34 cellular contexts compared by ENCODE assay signal in genomic region chr3:46831841-46832240, GRCh38. TPM values are rescaled to one million over a fixed set of nuclear protein-coding genes. Genes with fewer than 3 reads are reported as not detected.
"Had no signal": no experiment of that assay in that cellular context is flagged by ENCODE, and none has a peak within 500 bp of the region (broad histone marks: within the 10 kb centered on the region; RNA-seq: fewer than 3 reads in every experiment).

No MANE protein-coding gene starts in this region.

- H3K27me3 ChIP-seq: adrenal gland, body of pancreas, brain microvascular endothelial cell, breast epithelium had no signal

- DNase-seq: activated B cell treated with CpG ODN at 0.5 μM for 24 hours; activated CD4-positive, alpha-beta memory T cell treated with anti-CD3 and anti-CD28 coated beads, Interleukin-2, amount 10 ng/mL, durations not matched to agents 7 days and 5 days; activated CD4-positive, alpha-beta T cell treated with anti-CD3 and anti-CD28 coated beads for 1 hour; activated CD4-positive, alpha-beta T cell treated with anti-CD3 and anti-CD28 coated beads for 36 hours; activated CD4-positive, alpha-beta T cell treated with anti-CD3 and anti-CD28 coated beads for 48 hours; activated CD4-positive, alpha-beta T cell treated with anti-CD3 and anti-CD28 coated beads, Interleukin-2, amount 50 U/mL, for 1 hour; activated CD4-positive, alpha-beta T cell treated with anti-CD3 and anti-CD28 coated beads, Interleukin-2, amount 50 U/mL, for 48 hours; activated CD8-positive, alpha-beta memory T cell treated with anti-CD3 and anti-CD28 coated beads for 24 hours; activated CD8-positive, alpha-beta memory T cell treated with anti-CD3 and anti-CD28 coated beads, Interleukin-2, amount 50 U/mL, for 48 hours; activated effector memory CD4-positive, alpha-beta T cell treated with anti-CD3 and anti-CD28 coated beads, Interleukin-2, amount 50 U/mL, for 16 hours; activated gamma-delta T cell treated with Interleukin-2 at 50 U/mL for 16 hours; activated naive CD4-positive, alpha-beta T cell; activated naive CD4-positive, alpha-beta T cell treated with anti-CD3 and anti-CD28 coated beads for 36 hours; activated naive CD4-positive, alpha-beta T cell treated with anti-CD3 and anti-CD28 coated beads, Interleukin-2, amount 50 U/mL, for 16 hours; activated naive CD8-positive, alpha-beta T cell treated with anti-CD3 and anti-CD28 coated beads for 36 hours; activated T-cell treated with anti-CD3 and anti-CD28 coated beads, Interleukin-2, amount 50 U/mL, for 24 hours; activated T-cell treated with anti-CD3 and anti-CD28 coated beads, Interleukin-2, amount 50 U/mL, for 48 hours; adrenal gland; amniotic stem cell; aorta; body of pancreas; brain microvascular endothelial cell; caudate nucleus; cerebellar nuclear complex; T-cell; T-helper 2 cell; T-helper 9 cell had no signal

- H3K9me3 ChIP-seq: adrenal gland, body of pancreas, breast epithelium had no signal

- H3K27ac Mint-ChIP-seq: activated B cell treated with CpG ODN at 0.5 μM for 24 hours; activated CD4-positive, alpha-beta memory T cell treated with anti-CD3 and anti-CD28 coated beads, Interleukin-2, amount 10 ng/mL, durations not matched to agents 7 days and 5 days; activated CD4-positive, alpha-beta T cell treated with anti-CD3 and anti-CD28 coated beads for 36 hours; activated CD8-positive, alpha-beta memory T cell treated with anti-CD3 and anti-CD28 coated beads, Interleukin-2, amount 10 ng/mL, durations not matched to agents 7 days and 5 days; activated naive CD4-positive, alpha-beta T cell treated with anti-CD3 and anti-CD28 coated beads for 36 hours; activated naive CD4-positive, alpha-beta T cell treated with anti-CD3 and anti-CD28 coated beads, Interleukin-2, amount 50 U/mL, for 72 hours; activated naive CD8-positive, alpha-beta T cell treated with anti-CD3 and anti-CD28 coated beads for 36 hours; activated T-cell treated with anti-CD3 and anti-CD28 coated beads, Interleukin-2, amount 50 U/mL, for 24 hours; T-cell; T-helper 1 cell treated with Interleukin-12 subunit alpha and Interleukin-12 subunit beta and Interleukin-4 antibody, amounts not matched to agents 30 μg/mL and 1 μg/mL, for 36 hours; T-helper 2 cell treated with Interferon-gamma antibody and Interleukin-4, amounts not matched to agents 5 μg/mL and 100 μg/mL, for 36 hours had no signal

- H3K4me3 Mint-ChIP-seq: activated B cell treated with CpG ODN at 0.5 μM for 24 hours; activated CD4-positive, alpha-beta memory T cell treated with anti-CD3 and anti-CD28 coated beads, Interleukin-2, amount 10 ng/mL, durations not matched to agents 7 days and 5 days; activated CD4-positive, alpha-beta T cell treated with anti-CD3 and anti-CD28 coated beads for 36 hours; activated CD8-positive, alpha-beta memory T cell treated with anti-CD3 and anti-CD28 coated beads, Interleukin-2, amount 10 ng/mL, durations not matched to agents 7 days and 5 days; activated naive CD4-positive, alpha-beta T cell treated with anti-CD3 and anti-CD28 coated beads for 36 hours; activated naive CD8-positive, alpha-beta T cell treated with anti-CD3 and anti-CD28 coated beads for 36 hours; activated T-cell treated with anti-CD3 and anti-CD28 coated beads, Interleukin-2, amount 50 U/mL, for 24 hours; central memory CD8-positive, alpha-beta T cell; T-cell; T-helper 1 cell treated with Interleukin-12 subunit alpha and Interleukin-12 subunit beta and Interleukin-4 antibody, amounts not matched to agents 30 μg/mL and 1 μg/mL, for 36 hours; T-helper 2 cell treated with Interferon-gamma antibody and Interleukin-4, amounts not matched to agents 5 μg/mL and 100 μg/mL, for 36 hours had no signal

- H3K36me3 ChIP-seq: adrenal gland, brain microvascular endothelial cell, breast epithelium had no signal

- H3K4me1 Mint-ChIP-seq: activated B cell treated with CpG ODN at 0.5 μM for 24 hours; activated CD4-positive, alpha-beta memory T cell treated with anti-CD3 and anti-CD28 coated beads, Interleukin-2, amount 10 ng/mL, durations not matched to agents 7 days and 5 days had no signal

- H3K36me3 Mint-ChIP-seq: activated CD8-positive, alpha-beta memory T cell treated with anti-CD3 and anti-CD28 coated beads, Interleukin-2, amount 10 ng/mL, durations not matched to agents 7 days and 5 days; activated naive CD4-positive, alpha-beta T cell treated with anti-CD3 and anti-CD28 coated beads, Interleukin-2, amount 50 U/mL, for 72 hours had no signal

- ATAC-seq: activated CD4-positive, alpha-beta T cell treated with anti-CD3 and anti-CD28 coated beads for 36 hours; activated CD8-positive, alpha-beta memory T cell treated with anti-CD3 and anti-CD28 coated beads, Interleukin-2, amount 10 ng/mL, durations not matched to agents 7 days and 5 days; activated naive CD4-positive, alpha-beta T cell treated with anti-CD3 and anti-CD28 coated beads, Interleukin-2, amount 50 U/mL, for 72 hours; body of pancreas; T-cell had no signal

- H3K27ac ChIP-seq: adrenal gland, body of pancreas, brain microvascular endothelial cell, breast epithelium, VCaP had no signal

- H3K9me3 Mint-ChIP-seq: activated B cell treated with CpG ODN at 0.5 μM for 24 hours; activated CD4-positive, alpha-beta memory T cell treated with anti-CD3 and anti-CD28 coated beads, Interleukin-2, amount 10 ng/mL, durations not matched to agents 7 days and 5 days; activated naive CD4-positive, alpha-beta T cell treated with anti-CD3 and anti-CD28 coated beads for 36 hours; activated naive CD4-positive, alpha-beta T cell treated with anti-CD3 and anti-CD28 coated beads, Interleukin-2, amount 50 U/mL, for 72 hours; activated T-cell treated with anti-CD3 and anti-CD28 coated beads, Interleukin-2, amount 50 U/mL, for 24 hours; central memory CD8-positive, alpha-beta T cell; T-helper 1 cell treated with Interleukin-12 subunit alpha and Interleukin-12 subunit beta and Interleukin-4 antibody, amounts not matched to agents 30 μg/mL and 1 μg/mL, for 36 hours; T-helper 2 cell treated with Interferon-gamma antibody and Interleukin-4, amounts not matched to agents 5 μg/mL and 100 μg/mL, for 36 hours had no signal

- H3K4me1 ChIP-seq: adrenal gland, breast epithelium had no signal

- H3K4me3 ChIP-seq: adrenal gland, body of pancreas, breast epithelium had no signal

- H3K27me3 Mint-ChIP-seq: activated B cell treated with CpG ODN at 0.5 μM for 24 hours; activated CD4-positive, alpha-beta memory T cell treated with anti-CD3 and anti-CD28 coated beads, Interleukin-2, amount 10 ng/mL, durations not matched to agents 7 days and 5 days; activated CD4-positive, alpha-beta T cell treated with anti-CD3 and anti-CD28 coated beads for 36 hours; activated CD8-positive, alpha-beta memory T cell treated with anti-CD3 and anti-CD28 coated beads, Interleukin-2, amount 10 ng/mL, durations not matched to agents 7 days and 5 days; activated naive CD8-positive, alpha-beta T cell treated with anti-CD3 and anti-CD28 coated beads for 36 hours; activated T-cell treated with anti-CD3 and anti-CD28 coated beads, Interleukin-2, amount 50 U/mL, for 24 hours; central memory CD8-positive, alpha-beta T cell had no signal

RNA-seq across cellular contexts. Expression of gene MYL3, which starts 31.4 kb away (rescaled TPM):
- total RNA-seq: activated B cell treated with CpG ODN at 0.5 μM for 24 hours; activated CD4-positive, alpha-beta memory T cell treated with anti-CD3 and anti-CD28 coated beads, Interleukin-2, amount 10 ng/mL, durations not matched to agents 7 days and 5 days; activated CD4-positive, alpha-beta T cell treated with anti-CD3 and anti-CD28 coated beads for 36 hours; activated CD8-positive, alpha-beta memory T cell treated with anti-CD3 and anti-CD28 coated beads, Interleukin-2, amount 10 ng/mL, durations not matched to agents 7 days and 5 days; activated naive CD4-positive, alpha-beta T cell treated with anti-CD3 and anti-CD28 coated beads for 36 hours; activated naive CD4-positive, alpha-beta T cell treated with anti-CD3 and anti-CD28 coated beads, Interleukin-2, amount 50 U/mL, for 72 hours; activated naive CD8-positive, alpha-beta T cell treated with anti-CD3 and anti-CD28 coated beads for 36 hours; T-cell had no signal

RNA-seq across cellular contexts. Expression of gene PTH1R, which starts 45.7 kb away (rescaled TPM):
- total RNA-seq: activated B cell treated with CpG ODN at 0.5 μM for 24 hours; activated CD4-positive, alpha-beta memory T cell treated with anti-CD3 and anti-CD28 coated beads, Interleukin-2, amount 10 ng/mL, durations not matched to agents 7 days and 5 days; activated CD4-positive, alpha-beta T cell treated with anti-CD3 and anti-CD28 coated beads for 36 hours; activated CD8-positive, alpha-beta memory T cell treated with anti-CD3 and anti-CD28 coated beads, Interleukin-2, amount 10 ng/mL, durations not matched to agents 7 days and 5 days; activated naive CD4-positive, alpha-beta T cell treated with anti-CD3 and anti-CD28 coated beads for 36 hours; activated naive CD4-positive, alpha-beta T cell treated with anti-CD3 and anti-CD28 coated beads, Interleukin-2, amount 50 U/mL, for 72 hours; activated naive CD8-positive, alpha-beta T cell treated with anti-CD3 and anti-CD28 coated beads for 36 hours had no signal
